22 cellular contexts compared by ENCODE assay signal in the genomic region with DNA sequence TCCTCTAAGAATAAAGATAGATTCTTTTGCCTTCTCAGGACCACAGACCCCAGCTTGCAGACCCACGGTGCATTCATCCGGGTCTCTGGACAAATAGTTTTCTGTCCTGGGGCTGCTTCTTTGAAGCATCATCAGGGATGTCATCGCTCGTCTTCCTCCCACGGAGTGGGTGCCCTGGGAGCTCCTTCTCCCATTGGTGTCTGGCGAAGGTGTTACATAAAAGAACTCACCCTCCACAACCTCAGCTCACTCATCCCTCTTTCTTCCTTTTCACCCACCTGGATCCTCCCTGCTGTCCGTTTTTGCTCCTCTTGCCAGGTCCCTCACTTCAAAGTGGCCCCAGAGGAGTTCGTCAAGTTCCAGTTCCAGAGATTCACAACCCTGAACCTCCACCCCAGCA.
DNase-seq lines count a peak whose midpoint lies in the region; ATAC-seq and TF ChIP-seq lines count a peak whose summit lies in the region.
"Had no signal": no experiment of that assay in that cellular context is flagged by ENCODE, and none has a peak within 500 bp of the region (broad histone marks: within the 10 kb centered on the region; RNA-seq: fewer than 3 reads in every experiment).

No MANE protein-coding gene starts in this region.

- H3K27ac Mint-ChIP-seq in natural killer cell treated with Interleukin-12 subunit alpha and Interleukin-12 subunit beta and Interleukin-15 and Interleukin-18, amount 100 ng/mL, for 72 hours: peak overlapping the region; percentile 38 to 64
- H3K27ac Mint-ChIP-seq in natural killer cell: peak overlapping the region in 1 of 2 donors; percentile 72
- no peak overlapping the region for H3K27ac Mint-ChIP-seq in activated T-cell treated with anti-CD3 and anti-CD28 coated beads, Interleukin-2, amount 50 U/mL, for 72 hours
- H3K27ac Mint-ChIP-seq: CD14-positive monocyte; CD4-positive, alpha-beta T cell had no signal

- no peak overlapping the region for H3K27ac ChIP-seq in spleen
- H3K27ac ChIP-seq: A549; BLaER1 treated with 17β-estradiol and CSF1 and Interleukin-3, amounts not matched to agents 10 nM and 100 nM had no signal

- no peak overlapping the region for H3K4me3 ChIP-seq in spleen
- H3K4me3 ChIP-seq: A549; BLaER1 treated with 17β-estradiol and CSF1 and Interleukin-3, amounts not matched to agents 10 nM and 100 nM; GM12878 had no signal

- no peaks in the 10 kb centered on the region for H3K4me1 ChIP-seq in spleen
- H3K4me1 ChIP-seq: A549; BE2C; BLaER1 treated with 17β-estradiol and CSF1 and Interleukin-3, amounts not matched to agents 10 nM and 100 nM had no signal

- no peak for DNase-seq in natural killer cell treated with Interleukin-12 subunit alpha and Interleukin-12 subunit beta and Interleukin-15 and Interleukin-18, amount 100 ng/mL, for 72 hours (ENCODE audit: low spot score)
- DNase-seq in natural killer cell (no peak), head of caudate nucleus (peak; percentile 14 to 86 (median 59)), spleen (peak; percentile 45), NCI-H226 (no peak)
- no peak for DNase-seq in activated T-cell treated with anti-CD3 and anti-CD28 coated beads, Interleukin-2, amount 50 U/mL, for 72 hours
- DNase-seq: 8988T; ACHN; AML-193; BE2C; CD4-positive, alpha-beta T cell; CD8-positive, alpha-beta memory T cell; DMS 273 treated with DMSO at 0.1 percent for 48 hours; EL; GDM1; GOT3; HCEC 1CT had no signal

- H3K27me3 ChIP-seq in spleen (replicated peaks in 1 of 7): peaks cover 0 to 63% (median 0%) of the 10 kb centered on the region in 7 donors
- H3K27me3 ChIP-seq: BE2C; BLaER1 treated with 17β-estradiol and CSF1 and Interleukin-3, amounts not matched to agents 10 nM and 100 nM had no signal

- 68 to 84% (median 75%) methylated on average over 7 to 8 of the region's 8 CpGs for WGBS in spleen, 5 donors

- no peaks in the 10 kb centered on the region for H3K9me3 ChIP-seq in spleen
- H3K9me3 ChIP-seq: A549; BE2C; BLaER1 treated with 17β-estradiol and CSF1 and Interleukin-3, amounts not matched to agents 10 nM and 100 nM had no signal

- intact Hi-C loops in natural killer cell (cut with micrococcal nuclease) (no loop called here), head of caudate nucleus (cut with DNase I) (no loop called here), spleen (cut with DNase I; ENCODE audit: low total_unique reads) (no loop called here)

- TF ChIP-seq POLR2A in spleen (IDR thresholded peaks at IDR 0.05): no peak

- no peaks in the 10 kb centered on the region for H3K36me3 ChIP-seq in spleen
- H3K36me3 ChIP-seq: BE2C; BLaER1 treated with 17β-estradiol and CSF1 and Interleukin-3, amounts not matched to agents 10 nM and 100 nM had no signal

- peaks cover 22 to 41% of the 10 kb centered on the region in 2 donors for H3K4me1 Mint-ChIP-seq in natural killer cell treated with Interleukin-12 subunit alpha and Interleukin-12 subunit beta and Interleukin-15 and Interleukin-18, amount 100 ng/mL, for 72 hours (ENCODE audit: low read depth in 2 of 2)
- H3K4me1 Mint-ChIP-seq in natural killer cell: peaks cover 38 to 75% of the 10 kb centered on the region in 2 donors
- no peaks in the 10 kb centered on the region for H3K4me1 Mint-ChIP-seq in activated T-cell treated with anti-CD3 and anti-CD28 coated beads, Interleukin-2, amount 50 U/mL, for 72 hours (ENCODE audit: low read depth)
- H3K4me1 Mint-ChIP-seq: CD14-positive monocyte; CD8-positive, alpha-beta memory T cell had no signal

- H3K9me3 Mint-ChIP-seq in natural killer cell treated with Interleukin-12 subunit alpha and Interleukin-12 subunit beta and Interleukin-15 and Interleukin-18, amount 100 ng/mL, for 72 hours: no peaks in the 10 kb centered on the region
- H3K9me3 Mint-ChIP-seq in natural killer cell: no peaks in the 10 kb centered on the region
- H3K9me3 Mint-ChIP-seq in activated T-cell treated with anti-CD3 and anti-CD28 coated beads, Interleukin-2, amount 50 U/mL, for 72 hours: no peaks in the 10 kb centered on the region
- H3K9me3 Mint-ChIP-seq: CD14-positive monocyte; CD4-positive, alpha-beta T cell; CD8-positive, alpha-beta memory T cell had no signal

- peaks cover 0 to 16% of the 10 kb centered on the region in 2 donors for H3K27me3 Mint-ChIP-seq in natural killer cell treated with Interleukin-12 subunit alpha and Interleukin-12 subunit beta and Interleukin-15 and Interleukin-18, amount 100 ng/mL, for 72 hours
- H3K27me3 Mint-ChIP-seq in natural killer cell (ENCODE audit: low read depth in 2 of 2): peaks cover 7 to 12% of the 10 kb centered on the region in 2 donors
- peaks cover 37% of the 10 kb centered on the region for H3K27me3 Mint-ChIP-seq in activated T-cell treated with anti-CD3 and anti-CD28 coated beads, Interleukin-2, amount 50 U/mL, for 72 hours (ENCODE audit: low read depth)

- no peaks in the 10 kb centered on the region for H3K36me3 Mint-ChIP-seq in natural killer cell treated with Interleukin-12 subunit alpha and Interleukin-12 subunit beta and Interleukin-15 and Interleukin-18, amount 100 ng/mL, for 72 hours
- H3K36me3 Mint-ChIP-seq in natural killer cell: no peaks in the 10 kb centered on the region
- H3K36me3 Mint-ChIP-seq in activated T-cell treated with anti-CD3 and anti-CD28 coated beads, Interleukin-2, amount 50 U/mL, for 72 hours (ENCODE audit: insufficient read depth in 2 of 2): no peaks in the 10 kb centered on the region
- H3K36me3 Mint-ChIP-seq: CD14-positive monocyte; CD8-positive, alpha-beta memory T cell had no signal

- TF ChIP-seq CTCF in natural killer cell (IDR thresholded peaks at IDR 0.05) (no peak), spleen (IDR thresholded peaks at IDR 0.05 in 8 of 11, conservative IDR thresholded peaks at IDR 0.05 in 3 of 11) (no peak)

- ATAC-seq in natural killer cell treated with Interleukin-12 subunit alpha and Interleukin-12 subunit beta and Interleukin-15 and Interleukin-18, amount 100 ng/mL, for 72 hours: no peak
- ATAC-seq in natural killer cell (no peak), HG02798 (IDR thresholded peaks at IDR 0.05; ENCODE audit: poor library complexity, unreplicated experiment) (no peak)
- ATAC-seq in activated T-cell treated with anti-CD3 and anti-CD28 coated beads, Interleukin-2, amount 50 U/mL, for 72 hours (replicated peaks in 1 of 2): no peak
- ATAC-seq: A549 had no signal

- peak overlapping the region; percentile 3 for H3K4me3 Mint-ChIP-seq in natural killer cell treated with Interleukin-12 subunit alpha and Interleukin-12 subunit beta and Interleukin-15 and Interleukin-18, amount 100 ng/mL, for 72 hours
- no peak overlapping the region for H3K4me3 Mint-ChIP-seq in natural killer cell
- H3K4me3 Mint-ChIP-seq in activated T-cell treated with anti-CD3 and anti-CD28 coated beads, Interleukin-2, amount 50 U/mL, for 72 hours: no peak overlapping the region
- H3K4me3 Mint-ChIP-seq: CD14-positive monocyte; CD4-positive, alpha-beta T cell; CD8-positive, alpha-beta memory T cell had no signal

Comparison
In these comparisons a context has a peak if more than half of its experiments do, and no peak if none do; other contexts are left out.
1. DNase-seq: peak in head of caudate nucleus (42 of 42) and spleen (single experiment); none in natural killer cell treated with Interleukin-12 subunit alpha and Interleukin-12 subunit beta and Interleukin-15 and Interleukin-18, amount 100 ng/mL, for 72 hours (single experiment), natural killer cell (single experiment), NCI-H226 (single experiment) and activated T-cell treated with anti-CD3 and anti-CD28 coated beads, Interleukin-2, amount 50 U/mL, for 72 hours (0 of 2).